8 cellular contexts compared by ENCODE assay signal in genomic region chr11:43311791-43312607, GRCh38. TPM values are rescaled to one million over a fixed set of nuclear protein-coding genes. Genes with fewer than 3 reads are reported as not detected.
DNase-seq lines count a peak whose midpoint lies in the region; ATAC-seq, FAIRE-seq and TF ChIP-seq lines count a peak whose summit lies in the region.

TSS of gene API5 (plus strand) at chr11:43311996. CDS start at chr11:43312128, 132 bp downstream.

- peaks cover 5% of the 10 kb centered on the region for H3K27me3 Mint-ChIP-seq in astrocyte (ENCODE audit: low read depth, unreplicated experiment)

- H2AFZ ChIP-seq in astrocyte (ENCODE audit: low read depth, low read length) = peak within 1 kb of the TSS; percentile 85

- H3K9me3 Mint-ChIP-seq in astrocyte (ENCODE audit: unreplicated experiment) = no peaks in the 10 kb centered on the region

- H4K20me1 ChIP-seq in astrocyte (ENCODE audit: insufficient read depth, low read length) = peaks cover 46% of the 10 kb centered on the region

- H3K4me1 ChIP-seq in astrocyte (ENCODE audit: insufficient read depth, low read length) (peaks cover 5% of the 10 kb centered on the region), rectal smooth muscle tissue (ENCODE audit: control insufficient read depth, insufficient read depth, low read length) (peaks cover 8% of the 10 kb centered on the region), aorta (ENCODE audit: control insufficient read depth in 1 of 2, insufficient read depth in 2 of 2, low read length in 2 of 2) (no peaks in the 10 kb centered on the region)

- peak within 1 kb of the TSS; percentile 93 for H3K4me3 ChIP-seq in astrocyte (ENCODE audit: insufficient read depth, low read depth, low read length)
- H3K4me3 ChIP-seq in rectal smooth muscle tissue (ENCODE audit: low read length) = peak within 1 kb of the TSS; percentile 96
- H3K4me3 ChIP-seq in aorta (ENCODE audit: low read length in 2 of 2) = peak within 1 kb of the TSS; percentile 22 to 69

- H3K4me1 Mint-ChIP-seq in astrocyte (ENCODE audit: low read depth, unreplicated experiment) = peaks cover 29% of the 10 kb centered on the region

- H3K27ac Mint-ChIP-seq in astrocyte (ENCODE audit: unreplicated experiment) = peak within 1 kb of the TSS; percentile 93

- H3K27ac ChIP-seq in astrocyte (ENCODE audit: low read depth, low read length) = peak within 1 kb of the TSS; percentile 92
- peak within 1 kb of the TSS; percentile 77 for H3K27ac ChIP-seq in rectal smooth muscle tissue (ENCODE audit: low read depth, low read length)
- H3K27ac ChIP-seq in aorta (ENCODE audit: low read depth in 1 of 2, low read length in 2 of 2) = peak within 1 kb of the TSS in 1 of 2 donors; percentile 89

- intact Hi-C loops in aorta (cut with DNase I) = no loop called here

- 0 to 1% methylated on average over 60 of the region's 60 CpGs for WGBS in aorta, 2 donors

- H3K36me3 ChIP-seq in astrocyte (ENCODE audit: insufficient read depth, low read length) (no peaks in the 10 kb centered on the region), rectal smooth muscle tissue (ENCODE audit: control insufficient read depth, insufficient read depth, low read length) (no peaks in the 10 kb centered on the region), aorta (ENCODE audit: control insufficient read depth in 1 of 2, insufficient read depth in 2 of 2, low read length in 1 of 2) (no peaks in the 10 kb centered on the region)

- ATAC-seq in HG02981 (IDR thresholded peaks at IDR 0.05; ENCODE audit: unreplicated experiment) (peak; percentile 98), aorta (ENCODE audit: low FRiP score) (peak; percentile 98)

- peak within 1 kb of the TSS; percentile 95 for H3K4me2 ChIP-seq in astrocyte (ENCODE audit: low read length)

- peak within 1 kb of the TSS; percentile 94 for H3K9ac ChIP-seq in astrocyte (ENCODE audit: low read length)
- H3K9ac ChIP-seq in rectal smooth muscle tissue (ENCODE audit: low read length) = peak within 1 kb of the TSS; percentile 80

- H3K27me3 ChIP-seq in astrocyte (ENCODE audit: insufficient read depth, low read length) (no peaks in the 10 kb centered on the region), rectal smooth muscle tissue (ENCODE audit: control insufficient read depth, insufficient read depth, low read length) (no peaks in the 10 kb centered on the region), aorta (ENCODE audit: control insufficient read depth in 1 of 2, insufficient read depth in 2 of 2, low read length in 1 of 2) (no peaks in the 10 kb centered on the region)

- H3K4me3 Mint-ChIP-seq in astrocyte (ENCODE audit: unreplicated experiment) = peak within 1 kb of the TSS; percentile 98

- H3K36me3 Mint-ChIP-seq in astrocyte (ENCODE audit: low read depth, unreplicated experiment) = no peaks in the 10 kb centered on the region

- TF ChIP-seq CTCF in astrocyte (IDR thresholded peaks at IDR 0.05; ENCODE audit: insufficient read depth, low read depth, low read length) = peak; percentile 63

- DNase-seq in GM18507 (ENCODE audit: extremely low spot score, insufficient read length, low read depth) (peak; percentile 79), NCI-H2029 (lab: John Stamatoyannopoulos, UW) (peak; percentile 95), T-helper 22 cell (ENCODE audit: low read depth) (peak; percentile 84), astrocyte (ENCODE audit: low read depth) (peak; percentile 90), hepatic stellate cell (ENCODE audit: low spot score) (peak; percentile 80), aorta (peak; percentile 95 to 96)

- H3K9me3 ChIP-seq in astrocyte (ENCODE audit: insufficient read depth, low read depth, low read length) (no peaks in the 10 kb centered on the region), aorta (ENCODE audit: control insufficient read depth, low read length) (no peaks in the 10 kb centered on the region)

- peak; percentile 98 for FAIRE-seq in GM18507 (lab: Jason Lieb, UNC)
- peak; percentile 78 for FAIRE-seq in astrocyte (lab: Jason Lieb, UNC)

- H3K79me2 ChIP-seq in astrocyte (ENCODE audit: insufficient read depth, low read length) = peaks cover 50% of the 10 kb centered on the region

RNA-seq across cellular contexts. Expression of gene API5, which starts in this region (rescaled TPM):
- total RNA-seq in astrocyte = 101 and 118 TPM in 2 replicates
- total RNA-seq in aorta = 10 to 100 TPM; 64.1 to 67.7 TPM
- 10 to 100 TPM; 37.6 to 39.1 TPM for polyA plus RNA-seq in aorta

Comparison
In these comparisons a context has a peak if more than half of its experiments do, and no peak if none do; other contexts are left out.
1. H3K4me3 ChIP-seq: peak in every context shown above with its lines; median percentile 96 in rectal smooth muscle tissue; 93 in astrocyte; 46 in aorta.